ENCODE assay signal across 1 cellular context in genomic region chr1:27668121-27668807, GRCh38.
TF ChIP-seq lines count a peak whose summit lies in the region.

No MANE protein-coding gene starts in this region.

TF ChIP-seq in IMR-90, 13 proteins besides CTCF, POLR2A, EP300 and RAD21:
- TF ChIP-seq MAZ (IDR thresholded peaks at IDR 0.05; ENCODE audit: borderline replicate concordance, low read depth, low read length) (no peak), FOS (IDR thresholded peaks at IDR 0.05; ENCODE audit: low read depth, low read length) (no peak), NFE2L2 (IDR thresholded peaks at IDR 0.05; ENCODE audit: low read depth, low read length) (no peak)
